Comparison of ENCODE assay signal across 14 cellular contexts in genomic region chr1:185369786-185370185, GRCh38.
"Had no signal": no experiment of that assay in that cellular context is flagged by ENCODE, and none has a peak within 500 bp of the region (broad histone marks: within the 10 kb centered on the region; RNA-seq: fewer than 3 reads in every experiment).

No MANE protein-coding gene starts in this region.

- H3K4me3 ChIP-seq: lung, thyroid gland had no signal

- H3K27ac Mint-ChIP-seq: activated naive CD8-positive, alpha-beta T cell; naive B cell; T-helper 17 cell had no signal

- H3K9me3 Mint-ChIP-seq: activated T-cell treated with anti-CD3 and anti-CD28 coated beads, Interleukin-2, amount 50 U/mL, for 4 hours had no signal

- H3K27me3 Mint-ChIP-seq: naive B cell, T-helper 17 cell had no signal

- DNase-seq: activated CD4-positive, alpha-beta T cell treated with anti-CD3 and anti-CD28 coated beads, Interleukin-2, amount 50 U/mL, for 4 hours; activated gamma-delta T cell; activated T-cell treated with anti-CD3 and anti-CD28 coated beads, Interleukin-2, amount 50 U/mL, for 4 hours; amygdala; brain microvascular endothelial cell; hypothalamus; midbrain; naive B cell; posterior cingulate gyrus; small intestine; T-helper 17 cell; thyroid gland had no signal

- H3K27ac ChIP-seq: brain microvascular endothelial cell, thyroid gland had no signal

- ATAC-seq: activated T-cell treated with anti-CD3 and anti-CD28 coated beads, Interleukin-2, amount 50 U/mL, for 4 hours; T-helper 17 cell had no signal

- H3K4me3 Mint-ChIP-seq: activated naive CD8-positive, alpha-beta T cell; activated T-cell treated with anti-CD3 and anti-CD28 coated beads, Interleukin-2, amount 50 U/mL, for 4 hours; naive B cell; T-helper 17 cell had no signal

- H3K36me3 Mint-ChIP-seq: naive B cell had no signal
